1 cellular context compared by ENCODE assay signal in genomic region chr4:104868942-104869341, GRCh38.
TF ChIP-seq lines count a peak whose summit lies in the region.

No MANE protein-coding gene starts in this region.

TF ChIP-seq in GM12878, 131 proteins besides CTCF, POLR2A, EP300 and RAD21 (continued from another document and continues in another):
- TF ChIP-seq MEF2A (IDR thresholded peaks at IDR 0.05; ENCODE audit: insufficient read depth, low read depth, low read length) (peak; percentile 100), POLR2AphosphoS5 (IDR thresholded peaks at IDR 0.05; ENCODE audit: low read length) (no peak), TCF12 (IDR thresholded peaks at IDR 0.05; ENCODE audit: low read depth, low read length) (no peak), ZBED1 (IDR thresholded peaks at IDR 0.05; ENCODE audit: borderline replicate concordance) (peak; percentile 96), TCF7 (IDR thresholded peaks at IDR 0.05; ENCODE audit: borderline replicate concordance) (peak; percentile 75; the same call in 1 of the 2 replicates), ATF7 (IDR thresholded peaks at IDR 0.05; ENCODE audit: low read depth) (peak; percentile 87), SMC3 (IDR thresholded peaks at IDR 0.05; ENCODE audit: borderline replicate concordance, low read length) (peak; percentile 31; the same call in 1 of the 2 replicates), RUNX3 (IDR thresholded peaks at IDR 0.05; ENCODE audit: low read length) (peak; percentile 98), RCOR1 (conservative IDR thresholded peaks at IDR 0.05; ENCODE audit: low read depth, low read length) (peak; percentile 77), NR2C1 (IDR thresholded peaks at IDR 0.05) (no peak; the same call in 1 of the 2 replicates), SP1 (IDR thresholded peaks at IDR 0.05; ENCODE audit: low read depth, low read length) (peak; percentile 40), IKZF1 (conservative IDR thresholded peaks at IDR 0.05) (peak; percentile 88), SPI1 (IDR thresholded peaks at IDR 0.05; ENCODE audit: borderline replicate concordance, insufficient read depth, low read depth, low read length) (peak; percentile 94), MXI1 (IDR thresholded peaks at IDR 0.05; ENCODE audit: low read depth, low read length) (peak; percentile 69; the same call in 1 of the 2 replicates), CHD2 (IDR thresholded peaks at IDR 0.05; ENCODE audit: borderline replicate concordance, low read depth, low read length) (peak; percentile 79; the same call in 1 of the 2 replicates), ESRRA (IDR thresholded peaks at IDR 0.05; ENCODE audit: low read length) (no peak), EED (IDR thresholded peaks at IDR 0.05; ENCODE audit: low read depth) (peak; percentile 92), ZNF217 (IDR thresholded peaks at IDR 0.05) (peak; percentile 99), CEBPB (IDR thresholded peaks at IDR 0.05; ENCODE audit: borderline replicate concordance in 1 of 2, low read depth in 2 of 2, low read length in 2 of 2) (peak in 1 of 2 experiments; percentile 83; a peak in 2 of 4 replicates), SIX5 (IDR thresholded peaks at IDR 0.05; ENCODE audit: low read depth, low read length, severe bottlenecking) (no peak), JUNB (IDR thresholded peaks at IDR 0.05) (peak; percentile 96), JUND (IDR thresholded peaks at IDR 0.05; ENCODE audit: low read depth, low read length) (peak; percentile 69; the same call in 1 of the 2 replicates), ATF2 (IDR thresholded peaks at IDR 0.05; ENCODE audit: low read length) (peak; percentile 98), IRF4 (IDR thresholded peaks at IDR 0.05; ENCODE audit: low read depth, low read length) (peak; percentile 93), CHD1 (IDR thresholded peaks at IDR 0.05; ENCODE audit: low read depth, low read length) (no peak), NR2F1 (conservative IDR thresholded peaks at IDR 0.05) (peak; percentile 75), CBX5 (IDR thresholded peaks at IDR 0.05; ENCODE audit: low read depth) (peak; percentile 94; the same call in 1 of the 2 replicates), TBL1XR1 (IDR thresholded peaks at IDR 0.05; ENCODE audit: low read depth, low read length) (peak; percentile 100), SMAD1 (IDR thresholded peaks at IDR 0.05; ENCODE audit: low read depth, partially characterized antibody) (peak; percentile 53), PAX8 (IDR thresholded peaks at IDR 0.05) (no peak), BCL11A (IDR thresholded peaks at IDR 0.05; ENCODE audit: low read depth, low read length) (peak; percentile 89), EZH2 (IDR thresholded peaks at IDR 0.05; ENCODE audit: borderline replicate concordance, control insufficient read depth, low read depth, low read length) (no peak), MEF2B (IDR thresholded peaks at IDR 0.05; ENCODE audit: partially characterized antibody, poor library complexity, severe bottlenecking) (peak; percentile 98), ASH2L (IDR thresholded peaks at IDR 0.05; ENCODE audit: borderline replicate concordance, low read depth) (no peak), FOXM1 (IDR thresholded peaks at IDR 0.05; ENCODE audit: low read depth, low read length) (peak; percentile 99), MYB (IDR thresholded peaks at IDR 0.05; ENCODE audit: borderline replicate concordance, low read depth, low read length) (no peak), RELB (IDR thresholded peaks at IDR 0.05; ENCODE audit: low read depth) (peak; percentile 90; the same call in 1 of the 2 replicates), MTA2 (IDR thresholded peaks at IDR 0.05; ENCODE audit: low read depth) (peak; percentile 97), SREBF1 (IDR thresholded peaks at IDR 0.05; ENCODE audit: low read length) (peak; percentile 64; the same call in 1 of the 2 replicates), BHLHE40 (IDR thresholded peaks at IDR 0.05; ENCODE audit: borderline replicate concordance in 1 of 2, low read depth in 2 of 2, low read length in 1 of 2) (peak; percentile 44 to 80; a peak in 3 of 4 replicates), RAD51 (IDR thresholded peaks at IDR 0.05) (peak; percentile 37; the same call in 1 of the 2 replicates), NFIC (IDR thresholded peaks at IDR 0.05; ENCODE audit: low read depth, low read length) (peak; percentile 100), STAT3 (IDR thresholded peaks at IDR 0.05; ENCODE audit: low read depth, low read length) (peak; percentile 87), GABPA (IDR thresholded peaks at IDR 0.05; ENCODE audit: low read depth) (peak; percentile 64), ZNF384 (IDR thresholded peaks at IDR 0.05; ENCODE audit: borderline replicate concordance, low read depth, low read length) (peak; percentile 52), ZNF24 (IDR thresholded peaks at IDR 0.05) (peak; percentile 80; the same call in 1 of the 2 replicates), CREB1 (IDR thresholded peaks at IDR 0.05; ENCODE audit: low read depth) (peak; percentile 63; the same call in 1 of the 2 replicates), FOS (IDR thresholded peaks at IDR 0.05; ENCODE audit: borderline replicate concordance, extremely low read depth, insufficient read length) (no peak), SUPT20H (IDR thresholded peaks at IDR 0.05; ENCODE audit: borderline replicate concordance, control insufficient read depth, low read depth, low read length) (no peak), DPF2 (IDR thresholded peaks at IDR 0.05) (peak; percentile 93), HDAC6 (IDR thresholded peaks at IDR 0.05; ENCODE audit: unreplicated experiment) (no peak), KLF5 (IDR thresholded peaks at IDR 0.05; ENCODE audit: partially characterized antibody) (no peak), USF1 (IDR thresholded peaks at IDR 0.05; ENCODE audit: borderline replicate concordance, extremely low read length, insufficient read depth, low read depth, low read length) (no peak), MTA3 (IDR thresholded peaks at IDR 0.05; ENCODE audit: borderline replicate concordance, low read length) (peak; percentile 99)
- TF ChIP-seq, protein P1, sequence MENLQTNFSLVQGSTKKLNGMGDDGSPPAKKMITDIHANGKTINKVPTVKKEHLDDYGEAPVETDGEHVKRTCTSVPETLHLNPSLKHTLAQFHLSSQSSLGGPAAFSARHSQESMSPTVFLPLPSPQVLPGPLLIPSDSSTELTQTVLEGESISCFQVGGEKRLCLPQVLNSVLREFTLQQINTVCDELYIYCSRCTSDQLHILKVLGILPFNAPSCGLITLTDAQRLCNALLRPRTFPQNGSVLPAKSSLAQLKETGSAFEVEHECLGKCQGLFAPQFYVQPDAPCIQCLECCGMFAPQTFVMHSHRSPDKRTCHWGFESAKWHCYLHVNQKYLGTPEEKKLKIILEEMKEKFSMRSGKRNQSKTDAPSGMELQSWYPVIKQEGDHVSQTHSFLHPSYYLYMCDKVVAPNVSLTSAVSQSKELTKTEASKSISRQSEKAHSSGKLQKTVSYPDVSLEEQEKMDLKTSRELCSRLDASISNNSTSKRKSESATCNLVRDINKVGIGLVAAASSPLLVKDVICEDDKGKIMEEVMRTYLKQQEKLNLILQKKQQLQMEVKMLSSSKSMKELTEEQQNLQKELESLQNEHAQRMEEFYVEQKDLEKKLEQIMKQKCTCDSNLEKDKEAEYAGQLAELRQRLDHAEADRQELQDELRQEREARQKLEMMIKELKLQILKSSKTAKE (IDR thresholded peaks at IDR 0.05; ENCODE audit: low read depth, poor library complexity, severe bottlenecking): peak; percentile 97
- TF ChIP-seq, protein P2, sequence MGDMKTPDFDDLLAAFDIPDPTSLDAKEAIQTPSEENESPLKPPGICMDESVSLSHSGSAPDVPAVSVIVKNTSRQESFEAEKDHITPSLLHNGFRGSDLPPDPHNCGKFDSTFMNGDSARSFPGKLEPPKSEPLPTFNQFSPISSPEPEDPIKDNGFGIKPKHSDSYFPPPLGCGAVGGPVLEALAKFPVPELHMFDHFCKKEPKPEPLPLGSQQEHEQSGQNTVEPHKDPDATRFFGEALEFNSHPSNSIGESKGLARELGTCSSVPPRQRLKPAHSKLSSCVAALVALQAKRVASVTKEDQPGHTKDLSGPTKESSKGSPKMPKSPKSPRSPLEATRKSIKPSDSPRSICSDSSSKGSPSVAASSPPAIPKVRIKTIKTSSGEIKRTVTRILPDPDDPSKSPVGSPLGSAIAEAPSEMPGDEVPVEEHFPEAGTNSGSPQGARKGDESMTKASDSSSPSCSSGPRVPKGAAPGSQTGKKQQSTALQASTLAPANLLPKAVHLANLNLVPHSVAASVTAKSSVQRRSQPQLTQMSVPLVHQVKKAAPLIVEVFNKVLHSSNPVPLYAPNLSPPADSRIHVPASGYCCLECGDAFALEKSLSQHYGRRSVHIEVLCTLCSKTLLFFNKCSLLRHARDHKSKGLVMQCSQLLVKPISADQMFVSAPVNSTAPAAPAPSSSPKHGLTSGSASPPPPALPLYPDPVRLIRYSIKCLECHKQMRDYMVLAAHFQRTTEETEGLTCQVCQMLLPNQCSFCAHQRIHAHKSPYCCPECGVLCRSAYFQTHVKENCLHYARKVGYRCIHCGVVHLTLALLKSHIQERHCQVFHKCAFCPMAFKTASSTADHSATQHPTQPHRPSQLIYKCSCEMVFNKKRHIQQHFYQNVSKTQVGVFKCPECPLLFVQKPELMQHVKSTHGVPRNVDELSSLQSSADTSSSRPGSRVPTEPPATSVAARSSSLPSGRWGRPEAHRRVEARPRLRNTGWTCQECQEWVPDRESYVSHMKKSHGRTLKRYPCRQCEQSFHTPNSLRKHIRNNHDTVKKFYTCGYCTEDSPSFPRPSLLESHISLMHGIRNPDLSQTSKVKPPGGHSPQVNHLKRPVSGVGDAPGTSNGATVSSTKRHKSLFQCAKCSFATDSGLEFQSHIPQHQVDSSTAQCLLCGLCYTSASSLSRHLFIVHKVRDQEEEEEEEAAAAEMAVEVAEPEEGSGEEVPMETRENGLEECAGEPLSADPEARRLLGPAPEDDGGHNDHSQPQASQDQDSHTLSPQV (IDR thresholded peaks at IDR 0.05): 0 out of 2 replicates have a peak, but pooled peaks have one; percentile 34
- TF ChIP-seq, protein P3, sequence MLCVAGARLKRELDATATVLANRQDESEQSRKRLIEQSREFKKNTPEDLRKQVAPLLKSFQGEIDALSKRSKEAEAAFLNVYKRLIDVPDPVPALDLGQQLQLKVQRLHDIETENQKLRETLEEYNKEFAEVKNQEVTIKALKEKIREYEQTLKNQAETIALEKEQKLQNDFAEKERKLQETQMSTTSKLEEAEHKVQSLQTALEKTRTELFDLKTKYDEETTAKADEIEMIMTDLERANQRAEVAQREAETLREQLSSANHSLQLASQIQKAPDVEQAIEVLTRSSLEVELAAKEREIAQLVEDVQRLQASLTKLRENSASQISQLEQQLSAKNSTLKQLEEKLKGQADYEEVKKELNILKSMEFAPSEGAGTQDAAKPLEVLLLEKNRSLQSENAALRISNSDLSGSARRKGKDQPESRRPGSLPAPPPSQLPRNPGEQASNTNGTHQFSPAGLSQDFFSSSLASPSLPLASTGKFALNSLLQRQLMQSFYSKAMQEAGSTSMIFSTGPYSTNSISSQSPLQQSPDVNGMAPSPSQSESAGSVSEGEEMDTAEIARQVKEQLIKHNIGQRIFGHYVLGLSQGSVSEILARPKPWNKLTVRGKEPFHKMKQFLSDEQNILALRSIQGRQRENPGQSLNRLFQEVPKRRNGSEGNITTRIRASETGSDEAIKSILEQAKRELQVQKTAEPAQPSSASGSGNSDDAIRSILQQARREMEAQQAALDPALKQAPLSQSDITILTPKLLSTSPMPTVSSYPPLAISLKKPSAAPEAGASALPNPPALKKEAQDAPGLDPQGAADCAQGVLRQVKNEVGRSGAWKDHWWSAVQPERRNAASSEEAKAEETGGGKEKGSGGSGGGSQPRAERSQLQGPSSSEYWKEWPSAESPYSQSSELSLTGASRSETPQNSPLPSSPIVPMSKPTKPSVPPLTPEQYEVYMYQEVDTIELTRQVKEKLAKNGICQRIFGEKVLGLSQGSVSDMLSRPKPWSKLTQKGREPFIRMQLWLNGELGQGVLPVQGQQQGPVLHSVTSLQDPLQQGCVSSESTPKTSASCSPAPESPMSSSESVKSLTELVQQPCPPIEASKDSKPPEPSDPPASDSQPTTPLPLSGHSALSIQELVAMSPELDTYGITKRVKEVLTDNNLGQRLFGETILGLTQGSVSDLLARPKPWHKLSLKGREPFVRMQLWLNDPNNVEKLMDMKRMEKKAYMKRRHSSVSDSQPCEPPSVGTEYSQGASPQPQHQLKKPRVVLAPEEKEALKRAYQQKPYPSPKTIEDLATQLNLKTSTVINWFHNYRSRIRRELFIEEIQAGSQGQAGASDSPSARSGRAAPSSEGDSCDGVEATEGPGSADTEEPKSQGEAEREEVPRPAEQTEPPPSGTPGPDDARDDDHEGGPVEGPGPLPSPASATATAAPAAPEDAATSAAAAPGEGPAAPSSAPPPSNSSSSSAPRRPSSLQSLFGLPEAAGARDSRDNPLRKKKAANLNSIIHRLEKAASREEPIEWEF (IDR thresholded peaks at IDR 0.05; ENCODE audit: insufficient replicate concordance, low read depth, low read length): peak; percentile 32
